22 cellular contexts compared by ENCODE assay signal in the genomic region with DNA sequence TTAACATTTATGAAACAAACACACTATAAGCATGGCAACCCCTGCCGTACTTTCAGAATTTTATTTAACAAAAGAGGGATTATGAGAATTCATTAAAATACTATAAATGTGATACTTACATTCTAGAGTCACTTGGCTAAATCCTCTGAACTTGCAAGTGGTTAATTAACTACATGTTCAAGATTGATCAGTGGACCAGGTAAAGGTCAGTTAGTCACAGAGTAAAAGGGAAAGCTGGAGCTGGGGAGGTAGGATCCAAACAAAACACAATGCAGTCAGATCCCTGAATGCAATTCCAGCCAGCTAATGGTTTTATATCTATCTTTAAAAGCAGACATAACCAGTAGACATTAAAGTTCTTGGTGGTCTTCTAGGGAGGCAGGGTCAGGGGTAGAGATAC.
"Had no signal": no experiment of that assay in that cellular context is flagged by ENCODE, and none has a peak within 500 bp of the region (broad histone marks: within the 10 kb centered on the region; RNA-seq: fewer than 3 reads in every experiment).

No MANE protein-coding gene starts in this region.

- ATAC-seq: effector memory CD8-positive, alpha-beta T cell; left cardiac atrium; lower lobe of right lung; naive thymus-derived CD8-positive, alpha-beta T cell; pancreas; stimulated activated effector memory CD8-positive, alpha-beta T cell treated with anti-CD3 and anti-CD28 coated beads, Interleukin-12 subunit alpha, Interleukin-12 subunit beta, amount 100 ng/mL, for 72 hours had no signal

- H3K27me3 Mint-ChIP-seq: effector memory CD8-positive, alpha-beta T cell; naive thymus-derived CD8-positive, alpha-beta T cell had no signal

- DNase-seq: cortex of kidney; effector memory CD8-positive, alpha-beta T cell; hypothalamus; immature natural killer cell; islet precursor cell; left cardiac atrium; left ventricle myocardium inferior; lower lobe of right lung; naive thymus-derived CD8-positive, alpha-beta T cell; occipital lobe; pancreas; right lobe of liver; stimulated activated CD4-positive, alpha-beta T cell treated with anti-CD3 and anti-CD28 coated beads, Interleukin-2, amount 100 ng/mL, for 24 hours; stimulated activated CD4-positive, alpha-beta T cell treated with anti-CD3 and anti-CD28 coated beads, Interleukin-4, amount 100 ng/mL, for 24 hours; stimulated activated naive CD4-positive, alpha-beta T cell treated with Interleukin-2 at 50 U/mL for 16 hours; stomach; thyroid gland; trophoblast cell had no signal

- H3K4me3 ChIP-seq: left ventricle myocardium inferior, lower lobe of right lung, pancreas, right lobe of liver, stomach, thyroid gland, vagina had no signal

- H3K36me3 Mint-ChIP-seq: naive thymus-derived CD8-positive, alpha-beta T cell; stimulated activated effector memory CD8-positive, alpha-beta T cell treated with anti-CD3 and anti-CD28 coated beads, Interleukin-12 subunit alpha, Interleukin-12 subunit beta, amount 100 ng/mL, for 72 hours had no signal

- H3K9me3 Mint-ChIP-seq: effector memory CD8-positive, alpha-beta T cell; naive thymus-derived CD8-positive, alpha-beta T cell; stimulated activated effector memory CD8-positive, alpha-beta T cell treated with anti-CD3 and anti-CD28 coated beads, Interleukin-12 subunit alpha, Interleukin-12 subunit beta, amount 100 ng/mL, for 72 hours had no signal

- H3K36me3 ChIP-seq: left ventricle myocardium inferior, lower lobe of right lung, pancreas, right lobe of liver, stomach, thyroid gland, vagina had no signal

- H3K4me1 ChIP-seq: left ventricle myocardium inferior, lower lobe of right lung, pancreas, right lobe of liver, stomach, thyroid gland, vagina had no signal

- H3K4me3 Mint-ChIP-seq: effector memory CD8-positive, alpha-beta T cell; immature natural killer cell; naive thymus-derived CD8-positive, alpha-beta T cell; stimulated activated effector memory CD8-positive, alpha-beta T cell treated with anti-CD3 and anti-CD28 coated beads, Interleukin-12 subunit alpha, Interleukin-12 subunit beta, amount 100 ng/mL, for 72 hours had no signal

- H3K27ac ChIP-seq: left ventricle myocardium inferior, lower lobe of right lung, pancreas, right lobe of liver, stomach, thyroid gland, vagina had no signal

- H3K27me3 ChIP-seq: pancreas, right lobe of liver, stomach, thyroid gland, vagina had no signal

- H3K4me1 Mint-ChIP-seq: naive thymus-derived CD8-positive, alpha-beta T cell; stimulated activated effector memory CD8-positive, alpha-beta T cell treated with anti-CD3 and anti-CD28 coated beads, Interleukin-12 subunit alpha, Interleukin-12 subunit beta, amount 100 ng/mL, for 72 hours had no signal

- FAIRE-seq: endometrium, frontal cortex, pancreas had no signal

- H3K9me3 ChIP-seq: left ventricle myocardium inferior, lower lobe of right lung, pancreas, right lobe of liver, stomach, thyroid gland, vagina had no signal

- H3K27ac Mint-ChIP-seq: effector memory CD8-positive, alpha-beta T cell; immature natural killer cell; naive thymus-derived CD8-positive, alpha-beta T cell; stimulated activated effector memory CD8-positive, alpha-beta T cell treated with anti-CD3 and anti-CD28 coated beads, Interleukin-12 subunit alpha, Interleukin-12 subunit beta, amount 100 ng/mL, for 72 hours had no signal
